Comparison of ENCODE assay signal across 1 cellular context in genomic region chr17:2082003-2082862, GRCh38.
TF ChIP-seq lines count a peak whose summit lies in the region.

No MANE protein-coding gene starts in this region.

TF ChIP-seq in IMR-90, 13 proteins besides CTCF, POLR2A, EP300 and RAD21 (continued from another document):
- TF ChIP-seq RCOR1 (IDR thresholded peaks at IDR 0.05; ENCODE audit: insufficient replicate concordance, low read length) (no peak), BHLHE40 (IDR thresholded peaks at IDR 0.05; ENCODE audit: low read depth, low read length) (no peak), NFE2L2 (IDR thresholded peaks at IDR 0.05; ENCODE audit: low read depth, low read length) (no peak), CHD1 (IDR thresholded peaks at IDR 0.05; ENCODE audit: low read depth, low read length) (no peak), MXI1 (IDR thresholded peaks at IDR 0.05; ENCODE audit: borderline replicate concordance, low read depth, low read length) (no peak)
